Comparison of ENCODE assay signal across 37 cellular contexts in the genomic region with DNA sequence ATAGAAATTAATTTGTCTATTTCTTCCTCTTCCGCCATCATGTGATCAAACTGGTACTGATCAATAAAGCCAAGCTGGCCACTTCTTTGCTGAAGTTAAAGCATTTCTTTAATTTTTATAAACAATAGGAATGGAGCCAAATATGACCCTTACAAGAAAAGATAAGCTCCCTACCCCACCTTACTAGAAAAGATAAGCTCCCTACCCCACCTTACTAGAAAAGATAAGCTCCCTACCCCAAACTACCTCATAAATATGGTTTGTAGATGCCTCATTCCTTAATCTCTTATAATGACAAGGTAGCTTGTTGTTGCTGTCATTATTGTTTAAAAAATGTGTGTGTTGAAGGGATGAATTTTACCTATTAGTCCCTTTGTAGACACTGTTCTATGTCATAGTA.
"Had no signal": no experiment of that assay in that cellular context is flagged by ENCODE, and none has a peak within 500 bp of the region (broad histone marks: within the 10 kb centered on the region; RNA-seq: fewer than 3 reads in every experiment).

No MANE protein-coding gene starts in this region.

- H3K27me3 ChIP-seq: adrenal gland, body of pancreas, heart left ventricle had no signal

- H3K27ac Mint-ChIP-seq: activated CD4-positive, alpha-beta memory T cell treated with anti-CD3 and anti-CD28 coated beads, Interleukin-2, amount 10 ng/mL, durations not matched to agents 7 days and 5 days; activated CD4-positive, alpha-beta T cell treated with anti-CD3 and anti-CD28 coated beads, Interleukin-2, amount 10 ng/mL, durations not matched to agents 7 days and 5 days; activated naive CD4-positive, alpha-beta T cell treated with anti-CD3 and anti-CD28 coated beads, Interleukin-2, amount 10 ng/mL, durations not matched to agents 7 days and 5 days; activated naive CD4-positive, alpha-beta T cell treated with anti-CD3 and anti-CD28 coated beads, Interleukin-2, amount 50 U/mL, for 72 hours; activated naive CD8-positive, alpha-beta T cell treated with anti-CD3 and anti-CD28 coated beads, Interleukin-2, amount 50 U/mL, for 24 hours; activated T-cell treated with anti-CD3 and anti-CD28 coated beads, Interleukin-2, amount 50 U/mL, for 24 hours; activated T-cell treated with anti-CD3 and anti-CD28 coated beads, Interleukin-2, amount 50 U/mL, for 72 hours; T-helper 17 cell; T-helper 2 cell treated with Interferon-gamma antibody and Interleukin-4, amounts not matched to agents 5 μg/mL and 100 μg/mL, for 36 hours; WTC11 had no signal

- H3K4me3 Mint-ChIP-seq: activated CD4-positive, alpha-beta memory T cell treated with anti-CD3 and anti-CD28 coated beads, Interleukin-2, amount 10 ng/mL, durations not matched to agents 7 days and 5 days; activated CD4-positive, alpha-beta T cell treated with anti-CD3 and anti-CD28 coated beads, Interleukin-2, amount 10 ng/mL, durations not matched to agents 7 days and 5 days; activated naive CD4-positive, alpha-beta T cell treated with anti-CD3 and anti-CD28 coated beads, Interleukin-2, amount 10 ng/mL, durations not matched to agents 7 days and 5 days; activated naive CD8-positive, alpha-beta T cell treated with anti-CD3 and anti-CD28 coated beads, Interleukin-2, amount 50 U/mL, for 24 hours; activated T-cell treated with anti-CD3 and anti-CD28 coated beads, Interleukin-2, amount 50 U/mL, for 24 hours; activated T-cell treated with anti-CD3 and anti-CD28 coated beads, Interleukin-2, amount 50 U/mL, for 72 hours; T-helper 17 cell; T-helper 2 cell treated with Interferon-gamma antibody and Interleukin-4, amounts not matched to agents 5 μg/mL and 100 μg/mL, for 36 hours; WTC11 had no signal

- H3K9me3 ChIP-seq: adrenal gland, body of pancreas, heart left ventricle had no signal

- H3K27me3 Mint-ChIP-seq: activated CD4-positive, alpha-beta memory T cell treated with anti-CD3 and anti-CD28 coated beads, Interleukin-2, amount 10 ng/mL, durations not matched to agents 7 days and 5 days; activated naive CD8-positive, alpha-beta T cell treated with anti-CD3 and anti-CD28 coated beads, Interleukin-2, amount 50 U/mL, for 24 hours; activated T-cell treated with anti-CD3 and anti-CD28 coated beads, Interleukin-2, amount 50 U/mL, for 24 hours; T-helper 17 cell had no signal

- DNase-seq: activated CD4-positive, alpha-beta memory T cell treated with anti-CD3 and anti-CD28 coated beads, Interleukin-2, amount 10 ng/mL, durations not matched to agents 7 days and 5 days; activated CD4-positive, alpha-beta T cell treated with anti-CD3 and anti-CD28 coated beads for 1 hour; activated CD4-positive, alpha-beta T cell treated with anti-CD3 and anti-CD28 coated beads for 4 hours; activated CD4-positive, alpha-beta T cell treated with anti-CD3 and anti-CD28 coated beads, Interleukin-2, amount 10 ng/mL, durations not matched to agents 7 days and 5 days; activated CD4-positive, alpha-beta T cell treated with anti-CD3 and anti-CD28 coated beads, Interleukin-2, amount 50 U/mL, for 4 hours; activated CD8-positive, alpha-beta memory T cell treated with anti-CD3 and anti-CD28 coated beads, Interleukin-2, amount 50 U/mL, for 48 hours; activated gamma-delta T cell; activated naive CD4-positive, alpha-beta T cell; activated naive CD4-positive, alpha-beta T cell treated with anti-CD3 and anti-CD28 coated beads, Interleukin-2, amount 10 ng/mL, durations not matched to agents 7 days and 5 days; activated naive CD8-positive, alpha-beta T cell treated with anti-CD3 and anti-CD28 coated beads, Interleukin-2, amount 50 U/mL, for 24 hours; activated T-cell treated with anti-CD3 and anti-CD28 coated beads for 4 hours; activated T-cell treated with anti-CD3 and anti-CD28 coated beads, Interleukin-2, amount 50 U/mL, for 24 hours; activated T-cell treated with anti-CD3 and anti-CD28 coated beads, Interleukin-2, amount 50 U/mL, for 72 hours; adrenal gland; amygdala; aorta; body of pancreas; caudate nucleus; cortex of kidney; dermis blood vessel endothelial cell; effector CD4-positive, alpha-beta T cell; foreskin fibroblast; glutamatergic neuron; heart left ventricle; T-helper 1 cell; T-helper 17 cell; T1000 had no signal

- H3K9me3 Mint-ChIP-seq: activated CD4-positive, alpha-beta memory T cell treated with anti-CD3 and anti-CD28 coated beads, Interleukin-2, amount 10 ng/mL, durations not matched to agents 7 days and 5 days; activated naive CD4-positive, alpha-beta T cell treated with anti-CD3 and anti-CD28 coated beads, Interleukin-2, amount 10 ng/mL, durations not matched to agents 7 days and 5 days; activated naive CD4-positive, alpha-beta T cell treated with anti-CD3 and anti-CD28 coated beads, Interleukin-2, amount 50 U/mL, for 72 hours; activated naive CD8-positive, alpha-beta T cell treated with anti-CD3 and anti-CD28 coated beads, Interleukin-2, amount 50 U/mL, for 24 hours; activated T-cell treated with anti-CD3 and anti-CD28 coated beads, Interleukin-2, amount 50 U/mL, for 24 hours; activated T-cell treated with anti-CD3 and anti-CD28 coated beads, Interleukin-2, amount 50 U/mL, for 72 hours; T-helper 2 cell treated with Interferon-gamma antibody and Interleukin-4, amounts not matched to agents 5 μg/mL and 100 μg/mL, for 36 hours; WTC11 had no signal

- H3K27ac ChIP-seq: adrenal gland, body of pancreas, epithelial cell of prostate, heart left ventricle, VCaP had no signal

- H3K36me3 Mint-ChIP-seq: activated naive CD4-positive, alpha-beta T cell treated with anti-CD3 and anti-CD28 coated beads, Interleukin-2, amount 10 ng/mL, durations not matched to agents 7 days and 5 days; activated naive CD4-positive, alpha-beta T cell treated with anti-CD3 and anti-CD28 coated beads, Interleukin-2, amount 50 U/mL, for 72 hours; WTC11 had no signal

- H3K4me1 Mint-ChIP-seq: WTC11 had no signal

- ATAC-seq: activated naive CD4-positive, alpha-beta T cell treated with anti-CD3 and anti-CD28 coated beads, Interleukin-2, amount 50 U/mL, for 72 hours; activated naive CD8-positive, alpha-beta T cell treated with anti-CD3 and anti-CD28 coated beads, Interleukin-2, amount 50 U/mL, for 24 hours; activated T-cell treated with anti-CD3 and anti-CD28 coated beads, Interleukin-2, amount 50 U/mL, for 72 hours; body of pancreas; esophagus mucosa; heart left ventricle; T-helper 17 cell; WTC11 had no signal

- FAIRE-seq: colon, endometrium, endothelial cell of umbilical vein, frontal cortex had no signal
